Comparison of ENCODE assay signal across 7 cellular contexts in genomic region chr9:66698094-66698455, GRCh38.
DNase-seq lines count a peak whose midpoint lies in the region; ATAC-seq and TF ChIP-seq lines count a peak whose summit lies in the region.
"Not testable (repeated sequence)": the region's sequence is repeated elsewhere in the genome, so short reads cannot be mapped to it uniquely, and the experiment has no call there.

No MANE protein-coding gene starts in this region.

- not testable (repeated sequence) for TF ChIP-seq POLR2A in IMR-90 (IDR thresholded peaks at IDR 0.05; ENCODE audit: low read depth, low read length); upper lobe of left lung (IDR thresholded peaks at IDR 0.05)

- not testable (repeated sequence) for DNase-seq in IMR-90; T-helper 17 cell; central memory CD8-positive, alpha-beta T cell (ENCODE audit: low spot score in 2 of 2); naive thymus-derived CD4-positive, alpha-beta T cell; upper lobe of left lung; aorta

- CTCF ChIA-PET in IMR-90 (lab: Yijun Ruan, JAX); naive thymus-derived CD4-positive, alpha-beta T cell (lab: Charles Lee): not testable (repeated sequence)

- H3K9me3 ChIP-seq in IMR-90 (ENCODE audit: control insufficient read depth, insufficient read depth, low read length); T-helper 17 cell (ENCODE audit: control insufficient read depth, low read length, poor library complexity, severe bottlenecking); naive thymus-derived CD4-positive, alpha-beta T cell (ENCODE audit: control insufficient read depth in 2 of 3, low read length in 3 of 3); upper lobe of left lung; aorta (ENCODE audit: control insufficient read depth, low read length): not testable (repeated sequence)

- H3K9me1 ChIP-seq in IMR-90 (ENCODE audit: insufficient read depth, low read length), result not testable (repeated sequence)

- TF ChIP-seq CTCF in IMR-90 (conservative IDR thresholded peaks at IDR 0.05; ENCODE audit: low read depth, low read length); upper lobe of left lung (IDR thresholded peaks at IDR 0.05): not testable (repeated sequence)

- no CpG with 5 or more reads among the region's 3 CpGs for WGBS in IMR-90 (ENCODE audit: extremely low coverage in 2 of 2, insufficient read length in 1 of 2), 2 experiments
- WGBS in upper lobe of left lung, 2 donors, result 88 to 100% methylated on average over 1 of the region's 3 CpGs
- 92% methylated on average over 1 of the region's 3 CpGs; no CpG with 5 or more reads in 1 of the 2 donors for WGBS in aorta, 2 donors

- intact Hi-C loops in IMR-90 (cut with micrococcal nuclease); naive thymus-derived CD4-positive, alpha-beta T cell (cut with micrococcal nuclease); aorta (cut with DNase I): not testable (repeated sequence)

- ATAC-seq in IMR-90 (ENCODE audit: low read depth), result not testable (repeated sequence)
- ATAC-seq in T-helper 17 cell (peak; percentile 12), upper lobe of left lung (ENCODE audit: low FRiP score in 2 of 2) (peak; percentile 31 to 69), aorta (ENCODE audit: low FRiP score) (peak; percentile 19)
- peak; percentile 12 for ATAC-seq in central memory CD8-positive, alpha-beta T cell (replicated peaks; ENCODE audit: extremely low read depth, poor library complexity, severe bottlenecking)
- peak; percentile 7 for ATAC-seq in naive thymus-derived CD4-positive, alpha-beta T cell
- ATAC-seq in stimulated activated memory B cell treated with anti-CD40 and anti-IgM and Interleukin-4, amounts not matched to agents 10 μg/mL and 1 μg/mL and 100 μg/mL, for 72 hours, result peak; percentile 34

- H2BK15ac ChIP-seq in IMR-90 (ENCODE audit: low read depth, low read length), result not testable (repeated sequence)

- in situ Hi-C loops in IMR-90 (cut with MboI; ENCODE audit: low sequenced_read_pairs), result not testable (repeated sequence)

- H2BK20ac ChIP-seq in IMR-90 (ENCODE audit: low read depth, low read length), result not testable (repeated sequence)

- not testable (repeated sequence) for H3K14ac ChIP-seq in IMR-90 (replicated peaks; ENCODE audit: low read depth, low read length)

- H3K4me2 ChIP-seq in IMR-90 (ENCODE audit: low read depth, low read length), result not testable (repeated sequence)

- dilution Hi-C loops in IMR-90 (cut with HindIII; ENCODE audit: low sequenced_read_pairs, unreplicated experiment), result not testable (repeated sequence)

- not testable (repeated sequence) for H3K4me1 ChIP-seq in IMR-90 (ENCODE audit: control insufficient read depth, insufficient read depth, low read length); naive thymus-derived CD4-positive, alpha-beta T cell (ENCODE audit: control insufficient read depth in 2 of 2, insufficient read depth in 2 of 2, low read length in 2 of 2); upper lobe of left lung; aorta (ENCODE audit: control insufficient read depth in 1 of 2, insufficient read depth in 2 of 2, low read length in 2 of 2)

- not testable (repeated sequence) for H3K9me3 Mint-ChIP-seq in central memory CD8-positive, alpha-beta T cell; naive thymus-derived CD4-positive, alpha-beta T cell; stimulated activated memory B cell treated with anti-CD40 and anti-IgM and Interleukin-4, amounts not matched to agents 10 μg/mL and 1 μg/mL and 100 μg/mL, for 72 hours

- H3K36me3 Mint-ChIP-seq in T-helper 17 cell (ENCODE audit: low read depth); central memory CD8-positive, alpha-beta T cell (ENCODE audit: insufficient read depth); naive thymus-derived CD4-positive, alpha-beta T cell; stimulated activated memory B cell treated with anti-CD40 and anti-IgM and Interleukin-4, amounts not matched to agents 10 μg/mL and 1 μg/mL and 100 μg/mL, for 72 hours: not testable (repeated sequence)

- not testable (repeated sequence) for H2BK5ac ChIP-seq in IMR-90 (ENCODE audit: low read depth, low read length, poor library complexity, severe bottlenecking)

- H4K20me1 ChIP-seq in IMR-90 (ENCODE audit: insufficient read depth, low read length), result not testable (repeated sequence)

- not testable (repeated sequence) for TF ChIP-seq RAD21 in IMR-90 (IDR thresholded peaks at IDR 0.05; ENCODE audit: low read length)

- H3K79me1 ChIP-seq in IMR-90 (ENCODE audit: low read depth in 1 of 2, low read length in 2 of 2), result not testable (repeated sequence)

- POLR2A ChIA-PET in IMR-90 (lab: Charles Lee; ENCODE audit: unreplicated experiment); naive thymus-derived CD4-positive, alpha-beta T cell (lab: Charles Lee): not testable (repeated sequence)

- BruUV-seq in IMR-90 (replicated peaks; lab: Mats Ljungman, UMichigan), result not testable (repeated sequence)

- not testable (repeated sequence) for H3K9ac ChIP-seq in IMR-90 (ENCODE audit: low read depth, low read length)

- not testable (repeated sequence) for H3K4me1 Mint-ChIP-seq in T-helper 17 cell; central memory CD8-positive, alpha-beta T cell; naive thymus-derived CD4-positive, alpha-beta T cell; stimulated activated memory B cell treated with anti-CD40 and anti-IgM and Interleukin-4, amounts not matched to agents 10 μg/mL and 1 μg/mL and 100 μg/mL, for 72 hours

- H3K27me3 ChIP-seq in IMR-90 (ENCODE audit: control insufficient read depth, insufficient read depth, low read length); naive thymus-derived CD4-positive, alpha-beta T cell (ENCODE audit: control insufficient read depth in 2 of 2, insufficient read depth in 2 of 2, low read length in 2 of 2); upper lobe of left lung; aorta (ENCODE audit: control insufficient read depth in 1 of 2, insufficient read depth in 2 of 2, low read length in 1 of 2): not testable (repeated sequence)

- not testable (repeated sequence) for H3K56ac ChIP-seq in IMR-90 (ENCODE audit: extremely low read depth, insufficient read depth, low read length)

- H2AK5ac ChIP-seq in IMR-90 (ENCODE audit: low read depth, low read length), result not testable (repeated sequence)

- H3K4ac ChIP-seq in IMR-90 (ENCODE audit: low read depth, low read length), result not testable (repeated sequence)

- not testable (repeated sequence) for H2AK9ac ChIP-seq in IMR-90 (replicated peaks; ENCODE audit: low read depth, low read length, poor library complexity)

- H3K4me3 ChIP-seq in IMR-90 (ENCODE audit: insufficient read depth, low read depth, low read length); naive thymus-derived CD4-positive, alpha-beta T cell (ENCODE audit: low read length); upper lobe of left lung; aorta (ENCODE audit: low read length in 2 of 2): not testable (repeated sequence)

- not testable (repeated sequence) for H3K4me3 Mint-ChIP-seq in T-helper 17 cell; central memory CD8-positive, alpha-beta T cell; naive thymus-derived CD4-positive, alpha-beta T cell; stimulated activated memory B cell treated with anti-CD40 and anti-IgM and Interleukin-4, amounts not matched to agents 10 μg/mL and 1 μg/mL and 100 μg/mL, for 72 hours

- not testable (repeated sequence) for H3K27ac Mint-ChIP-seq in T-helper 17 cell; central memory CD8-positive, alpha-beta T cell (ENCODE audit: low read depth); naive thymus-derived CD4-positive, alpha-beta T cell; stimulated activated memory B cell treated with anti-CD40 and anti-IgM and Interleukin-4, amounts not matched to agents 10 μg/mL and 1 μg/mL and 100 μg/mL, for 72 hours

- H3K27ac ChIP-seq in IMR-90 (ENCODE audit: insufficient read depth, low read length), result peak overlapping the region; percentile 44; the same call in 1 of the 2 replicates
- not testable (repeated sequence) for H3K27ac ChIP-seq in naive thymus-derived CD4-positive, alpha-beta T cell (ENCODE audit: low read depth, low read length); upper lobe of left lung; aorta (ENCODE audit: low read depth in 1 of 2, low read length in 2 of 2)

- H3K18ac ChIP-seq in IMR-90 (ENCODE audit: low read depth, low read length), result peak overlapping the region; percentile 65; the same call in 1 of the 2 replicates

- H2BK120ac ChIP-seq in IMR-90 (ENCODE audit: low read depth, low read length), result peak overlapping the region; percentile 60; the same call in 1 of the 2 replicates

- not testable (repeated sequence) for H4K5ac ChIP-seq in IMR-90 (ENCODE audit: low read depth, low read length)

- not testable (repeated sequence) for TF ChIP-seq EP300 in upper lobe of left lung (IDR thresholded peaks at IDR 0.05)

- not testable (repeated sequence) for H4K8ac ChIP-seq in IMR-90 (ENCODE audit: low read depth in 2 of 2, low read length in 2 of 2)

- H4K91ac ChIP-seq in IMR-90 (ENCODE audit: insufficient read depth, low read depth, low read length), result not testable (repeated sequence)

- not testable (repeated sequence) for H3K36me3 ChIP-seq in IMR-90 (ENCODE audit: control insufficient read depth, insufficient read depth, low read length); naive thymus-derived CD4-positive, alpha-beta T cell (ENCODE audit: control insufficient read depth in 2 of 3, insufficient read depth in 3 of 3, low read length in 3 of 3); upper lobe of left lung; aorta (ENCODE audit: control insufficient read depth in 1 of 2, insufficient read depth in 2 of 2, low read length in 1 of 2)

- not testable (repeated sequence) for H3K27me3 Mint-ChIP-seq in T-helper 17 cell; central memory CD8-positive, alpha-beta T cell; naive thymus-derived CD4-positive, alpha-beta T cell; stimulated activated memory B cell treated with anti-CD40 and anti-IgM and Interleukin-4, amounts not matched to agents 10 μg/mL and 1 μg/mL and 100 μg/mL, for 72 hours

- not testable (repeated sequence) for H3K23ac ChIP-seq in IMR-90 (ENCODE audit: low read depth, low read length)

- H2AFZ ChIP-seq in IMR-90 (replicated peaks; ENCODE audit: low read length, poor library complexity), result not testable (repeated sequence)
